ENCODE assay signal across 33 cellular contexts in genomic region chr7:88279323-88279722, GRCh38. TPM values are rescaled to one million over a fixed set of nuclear protein-coding genes. Genes with fewer than 3 reads are reported as not detected.
"Had no signal": no experiment of that assay in that cellular context is flagged by ENCODE, and none has a peak within 500 bp of the region (broad histone marks: within the 10 kb centered on the region; RNA-seq: fewer than 3 reads in every experiment).

No MANE protein-coding gene starts in this region.

- H3K9me3 ChIP-seq: ascending aorta, lower lobe of right lung, mucosa of descending colon, pancreas, prostate gland, sigmoid colon, thoracic aorta had no signal

- H3K4me1 ChIP-seq: ascending aorta, prostate gland, sigmoid colon had no signal

- H3K36me3 Mint-ChIP-seq: activated naive CD8-positive, alpha-beta T cell treated with anti-CD3 and anti-CD28 coated beads, Interleukin-2, amount 10 ng/mL, durations not matched to agents 7 days and 5 days; immature natural killer cell; stimulated activated effector memory CD8-positive, alpha-beta T cell treated with anti-CD3 and anti-CD28 coated beads, Interleukin-12 subunit alpha, Interleukin-12 subunit beta, amount 100 ng/mL, for 72 hours; type B pancreatic cell had no signal

- H3K27me3 Mint-ChIP-seq: type B pancreatic cell had no signal

- FAIRE-seq: endometrium, pancreas, small intestine had no signal

- DNase-seq: activated CD4-positive, alpha-beta T cell treated with anti-CD3 and anti-CD28 coated beads for 48 hours; activated CD4-positive, alpha-beta T cell treated with anti-CD3 and anti-CD28 coated beads, Interleukin-2, amount 50 U/mL, for 48 hours; activated CD8-positive, alpha-beta memory T cell treated with anti-CD3 and anti-CD28 coated beads for 24 hours; activated effector memory CD4-positive, alpha-beta T cell treated with anti-CD3 and anti-CD28 coated beads, Interleukin-2, amount 50 U/mL, for 16 hours; activated naive CD4-positive, alpha-beta T cell treated with anti-CD3 and anti-CD28 coated beads for 36 hours; activated naive CD8-positive, alpha-beta T cell treated with anti-CD3 and anti-CD28 coated beads, Interleukin-2, amount 10 ng/mL, durations not matched to agents 7 days and 5 days; activated T-cell treated with anti-CD3 and anti-CD28 coated beads, Interleukin-2, amount 50 U/mL, for 1 hour; brain microvascular endothelial cell; central memory CD4-positive, alpha-beta T cell; effector CD4-positive, alpha-beta T cell; head of caudate nucleus; hypothalamus; immature natural killer cell; lower lobe of right lung; mucosa of descending colon; pancreas; sigmoid colon; small intestine; stimulated activated CD4-positive, alpha-beta T cell treated with anti-CD3 and anti-CD28 coated beads, Interleukin-4, amount 100 ng/mL, for 24 hours; SW 1271; T1000; WERI-Rb-1 had no signal

- H3K9me3 Mint-ChIP-seq: activated naive CD4-positive, alpha-beta T cell treated with anti-CD3 and anti-CD28 coated beads for 36 hours; activated naive CD8-positive, alpha-beta T cell treated with anti-CD3 and anti-CD28 coated beads, Interleukin-2, amount 10 ng/mL, durations not matched to agents 7 days and 5 days; activated T-helper 1 cell treated with anti-CD3 and anti-CD28 coated beads, Interleukin-12 subunit alpha, Interleukin-12 subunit beta, Interleukin-2, Interleukin-4 antibody, amounts not matched to agents 30 ng/mL and 10 ng/mL and 1 ng/mL, durations not matched to agents 14 hours and 24 hours and 36 hours; immature natural killer cell; nephron; stimulated activated effector memory CD8-positive, alpha-beta T cell treated with anti-CD3 and anti-CD28 coated beads, Interleukin-12 subunit alpha, Interleukin-12 subunit beta, amount 100 ng/mL, for 72 hours; stimulated activated naive CD8-positive, alpha-beta T cell treated with anti-CD3 and anti-CD28 coated beads, Interleukin-15, Interleukin-2, amounts not matched to agents 100 ng/mL and 50 ng/mL, for 24 hours; T-helper 1 cell treated with Interleukin-12 subunit alpha and Interleukin-12 subunit beta and Interleukin-4 antibody, amounts not matched to agents 30 μg/mL and 1 μg/mL, for 36 hours; type B pancreatic cell had no signal

- H3K27ac Mint-ChIP-seq: activated naive CD4-positive, alpha-beta T cell treated with anti-CD3 and anti-CD28 coated beads for 36 hours; activated naive CD8-positive, alpha-beta T cell treated with anti-CD3 and anti-CD28 coated beads, Interleukin-2, amount 10 ng/mL, durations not matched to agents 7 days and 5 days; activated T-helper 1 cell treated with anti-CD3 and anti-CD28 coated beads, Interleukin-12 subunit alpha, Interleukin-12 subunit beta, Interleukin-2, Interleukin-4 antibody, amounts not matched to agents 30 ng/mL and 10 ng/mL and 1 ng/mL, durations not matched to agents 14 hours and 24 hours and 36 hours; immature natural killer cell; nephron; stimulated activated effector memory CD8-positive, alpha-beta T cell treated with anti-CD3 and anti-CD28 coated beads, Interleukin-12 subunit alpha, Interleukin-12 subunit beta, amount 100 ng/mL, for 72 hours; stimulated activated naive CD8-positive, alpha-beta T cell treated with anti-CD3 and anti-CD28 coated beads, Interleukin-15, Interleukin-2, amounts not matched to agents 100 ng/mL and 50 ng/mL, for 24 hours; T-helper 1 cell treated with Interleukin-12 subunit alpha and Interleukin-12 subunit beta and Interleukin-4 antibody, amounts not matched to agents 30 μg/mL and 1 μg/mL, for 36 hours; type B pancreatic cell had no signal

- H3K36me3 ChIP-seq: ascending aorta, brain microvascular endothelial cell, lower lobe of right lung, pancreas, prostate gland, sigmoid colon, thoracic aorta, WERI-Rb-1 had no signal

- H3K27me3 ChIP-seq: ascending aorta, brain microvascular endothelial cell, pancreas, sigmoid colon had no signal

- H3K4me1 Mint-ChIP-seq: activated naive CD8-positive, alpha-beta T cell treated with anti-CD3 and anti-CD28 coated beads, Interleukin-2, amount 10 ng/mL, durations not matched to agents 7 days and 5 days; immature natural killer cell; nephron; stimulated activated effector memory CD8-positive, alpha-beta T cell treated with anti-CD3 and anti-CD28 coated beads, Interleukin-12 subunit alpha, Interleukin-12 subunit beta, amount 100 ng/mL, for 72 hours had no signal

- H3K4me3 ChIP-seq: ascending aorta, lower lobe of right lung, mucosa of descending colon, pancreas, prostate gland, sigmoid colon, thoracic aorta had no signal

- H3K4me3 Mint-ChIP-seq: activated naive CD4-positive, alpha-beta T cell treated with anti-CD3 and anti-CD28 coated beads for 36 hours; activated naive CD8-positive, alpha-beta T cell treated with anti-CD3 and anti-CD28 coated beads, Interleukin-2, amount 10 ng/mL, durations not matched to agents 7 days and 5 days; activated T-helper 1 cell treated with anti-CD3 and anti-CD28 coated beads, Interleukin-12 subunit alpha, Interleukin-12 subunit beta, Interleukin-2, Interleukin-4 antibody, amounts not matched to agents 30 ng/mL and 10 ng/mL and 1 ng/mL, durations not matched to agents 14 hours and 24 hours and 36 hours; immature natural killer cell; nephron; stimulated activated effector memory CD8-positive, alpha-beta T cell treated with anti-CD3 and anti-CD28 coated beads, Interleukin-12 subunit alpha, Interleukin-12 subunit beta, amount 100 ng/mL, for 72 hours; stimulated activated naive CD8-positive, alpha-beta T cell treated with anti-CD3 and anti-CD28 coated beads, Interleukin-15, Interleukin-2, amounts not matched to agents 100 ng/mL and 50 ng/mL, for 24 hours; T-helper 1 cell treated with Interleukin-12 subunit alpha and Interleukin-12 subunit beta and Interleukin-4 antibody, amounts not matched to agents 30 μg/mL and 1 μg/mL, for 36 hours; type B pancreatic cell had no signal

- H3K27ac ChIP-seq: ascending aorta, brain microvascular endothelial cell, lower lobe of right lung, prostate gland, sigmoid colon, thoracic aorta, WERI-Rb-1 had no signal

- ATAC-seq: activated CD4-positive, CD25-positive, alpha-beta regulatory T cell treated with anti-CD3 and anti-CD28 coated beads, Interleukin-2, amount 50 U/mL, for 24 hours; stimulated activated effector memory CD8-positive, alpha-beta T cell treated with anti-CD3 and anti-CD28 coated beads, Interleukin-12 subunit alpha, Interleukin-12 subunit beta, amount 100 ng/mL, for 72 hours had no signal

RNA-seq across cellular contexts. Expression of gene STEAP4, which starts 27.4 kb away (rescaled TPM):
- total RNA-seq: activated naive CD4-positive, alpha-beta T cell treated with anti-CD3 and anti-CD28 coated beads for 36 hours; activated naive CD8-positive, alpha-beta T cell treated with anti-CD3 and anti-CD28 coated beads, Interleukin-2, amount 10 ng/mL, durations not matched to agents 7 days and 5 days had no signal
- polyA plus RNA-seq: immature natural killer cell had no signal
